Comparison of ENCODE assay signal across 19 cellular contexts in the genomic region with DNA sequence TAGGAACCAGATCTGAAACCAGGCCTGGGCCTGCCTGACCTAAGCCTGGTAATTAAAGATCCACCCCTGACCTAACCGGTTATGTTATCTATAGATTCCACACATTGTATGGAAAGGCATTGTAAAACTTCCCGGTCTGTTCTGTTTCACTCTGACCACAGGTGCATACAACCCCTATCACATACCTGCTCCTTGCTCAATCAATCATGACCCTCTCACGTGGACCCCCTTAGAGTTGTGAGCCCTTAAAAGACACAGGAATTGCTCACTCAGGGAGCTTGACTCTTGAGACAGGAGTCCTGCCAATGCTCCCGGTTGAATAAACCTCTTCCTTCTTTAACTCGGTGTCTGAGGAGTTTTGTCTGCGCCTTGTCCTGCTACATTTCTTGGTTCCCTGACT. TPM values are rescaled to one million over a fixed set of nuclear protein-coding genes. Genes with fewer than 3 reads are reported as not detected.
DNase-seq lines count a peak whose midpoint lies in the region; ATAC-seq, FAIRE-seq and TF ChIP-seq lines count a peak whose summit lies in the region.
"Had no signal": no experiment of that assay in that cellular context is flagged by ENCODE, and none has a peak within 500 bp of the region (broad histone marks: within the 10 kb centered on the region; RNA-seq: fewer than 3 reads in every experiment).

No MANE protein-coding gene starts in this region.

- H3K4me3 Mint-ChIP-seq in HFFc6 (peak overlapping the region; percentile 53; the same call in 1 of the 2 replicates), mesothelial cell of epicardium (no peak overlapping the region)

- DNase-seq in HFFc6 (no peak), bronchial epithelial cell (ENCODE audit: low read depth) (peak; percentile 16), esophagus squamous epithelium (lab: John Stamatoyannopoulos, UW) (no peak), NCI-H524 treated with DMSO at 0.1 percent for 48 hours (lab: John Stamatoyannopoulos, UW) (no peak), mesothelial cell of epicardium (ENCODE audit: low spot score in 2 of 2, unreplicated experiment in 2 of 2) (no peak)
- DNase-seq: BE2C; CD4-positive, alpha-beta memory T cell; DMS153; DMS79 treated with DMSO at 0.1 percent for 48 hours; EL; GOT3 had no signal

- 30 to 67% methylated on average over 6 of the region's 6 CpGs for WGBS in esophagus squamous epithelium, 2 donors

- H3K27ac Mint-ChIP-seq in HFFc6: no peak overlapping the region
- no peak overlapping the region for H3K27ac Mint-ChIP-seq in mesothelial cell of epicardium

- H3K9ac ChIP-seq in KMS-11: no peak overlapping the region

- ATAC-seq in HG02678 (IDR thresholded peaks at IDR 0.05; ENCODE audit: unreplicated experiment): no peak
- ATAC-seq: A549 had no signal

- H3K27me3 Mint-ChIP-seq in HFFc6 (ENCODE audit: insufficient read depth): peaks cover 3% of the 10 kb centered on the region
- no peaks in the 10 kb centered on the region for H3K27me3 Mint-ChIP-seq in mesothelial cell of epicardium (ENCODE audit: low read depth)

- H3K4me1 Mint-ChIP-seq in HFFc6 (ENCODE audit: low read depth) (peaks cover 9% of the 10 kb centered on the region; the same call in 1 of the 2 replicates), mesothelial cell of epicardium (no peaks in the 10 kb centered on the region)

- H3K27ac ChIP-seq in KMS-11: no peak overlapping the region
- H3K27ac ChIP-seq in esophagus squamous epithelium: peak overlapping the region; percentile 34 to 83 (median 76)
- H3K27ac ChIP-seq: A549, C4-2B had no signal

- no peaks in the 10 kb centered on the region for H3K27me3 ChIP-seq in KMS-11 (ENCODE audit: insufficient read depth, low read depth)
- H3K27me3 ChIP-seq in bronchial epithelial cell (ENCODE audit: control insufficient read depth, insufficient read depth, low read length): no peaks in the 10 kb centered on the region
- H3K27me3 ChIP-seq in esophagus squamous epithelium: no peaks in the 10 kb centered on the region
- H3K27me3 ChIP-seq: BE2C had no signal

- peaks cover 0 to 23% (median 0%) of the 10 kb centered on the region in 3 donors for H3K9me3 ChIP-seq in esophagus squamous epithelium
- H3K9me3 ChIP-seq: A549, BE2C, HAP-1 had no signal

- no peaks in the 10 kb centered on the region for H3K36me3 Mint-ChIP-seq in HFFc6 (ENCODE audit: low read depth)
- H3K36me3 Mint-ChIP-seq in mesothelial cell of epicardium: no peaks in the 10 kb centered on the region

- no peaks in the 10 kb centered on the region; the same call in 1 of the 2 replicates for H3K9me3 Mint-ChIP-seq in HFFc6
- peaks cover 58% of the 10 kb centered on the region for H3K9me3 Mint-ChIP-seq in mesothelial cell of epicardium

- no peaks in the 10 kb centered on the region for H3K36me3 ChIP-seq in KMS-11 (ENCODE audit: insufficient read depth)
- H3K36me3 ChIP-seq in bronchial epithelial cell (ENCODE audit: control insufficient read depth, insufficient read depth, low read length): no peaks in the 10 kb centered on the region
- H3K36me3 ChIP-seq in esophagus squamous epithelium: no peaks in the 10 kb centered on the region
- H3K36me3 ChIP-seq: BE2C, HAP-1 had no signal

- no peaks in the 10 kb centered on the region for H3K4me1 ChIP-seq in KMS-11 (ENCODE audit: low read depth, poor library complexity, severe bottlenecking)
- peaks cover 4 to 32% (median 8%) of the 10 kb centered on the region in 3 donors for H3K4me1 ChIP-seq in esophagus squamous epithelium
- H3K4me1 ChIP-seq: A549, BE2C, HAP-1 had no signal

- no peak overlapping the region for H3K4me2 ChIP-seq in KMS-11
- H3K4me2 ChIP-seq: A549 had no signal

- intact Hi-C loops in esophagus squamous epithelium (cut with DNase I): no loop called here

- H3K4me3 ChIP-seq in KMS-11 (IDR thresholded peaks at IDR 0.05; ENCODE audit: insufficient read depth, low read depth, low read length) (no peak overlapping the region), bronchial epithelial cell (ENCODE audit: low read depth, low read length) (no peak overlapping the region), esophagus squamous epithelium (no peak overlapping the region)
- H3K4me3 ChIP-seq: A549, HAP-1 had no signal

- H4K20me1 ChIP-seq in KMS-11 (ENCODE audit: insufficient read depth): no peaks in the 10 kb centered on the region

- H2AFZ ChIP-seq in KMS-11 (ENCODE audit: low read depth): peak overlapping the region; percentile 30; the same call in 1 of the 2 replicates

- FAIRE-seq in bronchial epithelial cell (lab: Jason Lieb, UNC): no peak
- FAIRE-seq: A549, D721Med, G401.6, GM12891 had no signal

- H3K79me2 ChIP-seq in KMS-11 (ENCODE audit: insufficient read depth, low read depth): no peaks in the 10 kb centered on the region

- TF ChIP-seq POLR2A in esophagus squamous epithelium (IDR thresholded peaks at IDR 0.05): no peak

- TF ChIP-seq CTCF in HFFc6 (IDR thresholded peaks at IDR 0.05) (no peak), KMS-11 (conservative IDR thresholded peaks at IDR 0.05; ENCODE audit: low read depth, low read length) (no peak), bronchial epithelial cell (IDR thresholded peaks at IDR 0.05; ENCODE audit: insufficient read depth, low read length, severe bottlenecking) (no peak), esophagus squamous epithelium (IDR thresholded peaks at IDR 0.05) (no peak), mesothelial cell of epicardium (IDR thresholded peaks at IDR 0.05; ENCODE audit: unreplicated experiment) (no peak)

RNA-seq across cellular contexts. Expression of a gene that starts 27.3 kb away (rescaled TPM):
- 10 to 100 TPM; 15.3 to 21.9 (median 18.7) TPM for total RNA-seq in HFFc6 (2021; fragmentation: NEBNext Ultra II Directional; extraction: Animal tissue kit (Norgen Biotek cat#: 25700))
- total RNA-seq in bronchial epithelial cell: 43.4 and 49.2 TPM in 2 replicates
- total RNA-seq in esophagus squamous epithelium: 10 to 100 TPM; 26.3 to 45.6 (median 34.0) TPM
- 26.1 to 30.2 TPM (median 27.0 TPM) in 3 replicates for total RNA-seq in mesothelial cell of epicardium
